In genomic region chr22:17628304-17629166, GRCh38 we compare ENCODE assay signal across 8 cellular contexts. TPM values are rescaled to one million over a fixed set of nuclear protein-coding genes. Genes with fewer than 3 reads are reported as not detected.
DNase-seq lines count a peak whose midpoint lies in the region; ATAC-seq, FAIRE-seq and TF ChIP-seq lines count a peak whose summit lies in the region.

Gene ATP6V1E1, minus strand, starts transcription at chr22:17628749. Its CDS starts 114 bp downstream, at chr22:17628635.

- H3K9me3 Mint-ChIP-seq in activated T-cell treated with anti-CD3 and anti-CD28 coated beads, Interleukin-2, amount 50 U/mL, for 72 hours, result no peaks in the 10 kb centered on the region

- peaks cover 18 to 47% (median 44%) of the 10 kb centered on the region in 4 donors for H3K4me1 ChIP-seq in esophagus muscularis mucosa
- H3K4me1 ChIP-seq in muscle layer of duodenum (ENCODE audit: control insufficient read depth in 1 of 2, insufficient read depth in 2 of 2, low read length in 2 of 2), result peaks cover 0 to 26% of the 10 kb centered on the region in 2 donors

- H3K4me3 Mint-ChIP-seq in activated T-cell treated with anti-CD3 and anti-CD28 coated beads, Interleukin-2, amount 50 U/mL, for 72 hours, result peak within 1 kb of the TSS; percentile 94 to 99

- DNase-seq in DMS79 (lab: John Stamatoyannopoulos, UW), result peak; percentile 84
- DNase-seq in RCC 7860 (ENCODE audit: low spot score), result peak; percentile 88
- peak; percentile 95 for DNase-seq in activated T-cell treated with anti-CD3 and anti-CD28 coated beads, Interleukin-2, amount 50 U/mL, for 72 hours
- peak; percentile 99 for DNase-seq in esophagus muscularis mucosa (ENCODE audit: extremely low spot score)
- peak; percentile 89 to 92 for DNase-seq in stimulated activated CD8-positive, alpha-beta memory T cell treated with anti-CD3 and anti-CD28 coated beads, Interleukin-7, amount 100 ng/mL, for 4 hours (ENCODE audit: low read depth in 2 of 2)

- H3K27ac ChIP-seq in KOPT-K1 (ENCODE audit: low read depth, low read length, poor library complexity, severe bottlenecking) (peak within 1 kb of the TSS; percentile 81), esophagus muscularis mucosa (replicated peaks in 1 of 4) (peak within 1 kb of the TSS; percentile 89 to 95 (median 90)), muscle layer of duodenum (ENCODE audit: low read length) (peak within 1 kb of the TSS; percentile 98)

- no peak for TF ChIP-seq CTCF in esophagus muscularis mucosa (IDR thresholded peaks at IDR 0.05)

- H3K4me1 Mint-ChIP-seq in activated T-cell treated with anti-CD3 and anti-CD28 coated beads, Interleukin-2, amount 50 U/mL, for 72 hours (ENCODE audit: low read depth), result peaks cover 17% of the 10 kb centered on the region

- peak; percentile 29 for TF ChIP-seq EP300 in esophagus muscularis mucosa (IDR thresholded peaks at IDR 0.05)

- ATAC-seq in GM21786 (IDR thresholded peaks at IDR 0.05; ENCODE audit: unreplicated experiment), result peak; percentile 99
- peak; percentile 100 for ATAC-seq in activated T-cell treated with anti-CD3 and anti-CD28 coated beads, Interleukin-2, amount 50 U/mL, for 72 hours (replicated peaks in 1 of 2)

- peak; percentile 76 for TF ChIP-seq POLR2A in esophagus muscularis mucosa (IDR thresholded peaks at IDR 0.05; ENCODE audit: low read depth)

- 0% methylated on average over 26 of the region's 49 CpGs for WGBS in esophagus muscularis mucosa

- peaks cover 0 to 1% of the 10 kb centered on the region in 2 donors for H3K36me3 Mint-ChIP-seq in activated T-cell treated with anti-CD3 and anti-CD28 coated beads, Interleukin-2, amount 50 U/mL, for 72 hours (ENCODE audit: insufficient read depth in 2 of 2)

- intact Hi-C loops in esophagus muscularis mucosa (cut with DNase I), result no loop called here

- no peaks in the 10 kb centered on the region for H3K27me3 Mint-ChIP-seq in activated T-cell treated with anti-CD3 and anti-CD28 coated beads, Interleukin-2, amount 50 U/mL, for 72 hours (ENCODE audit: low read depth)

- H3K4me3 ChIP-seq in esophagus muscularis mucosa, result peak within 1 kb of the TSS; percentile 75 to 98 (median 84)
- H3K4me3 ChIP-seq in muscle layer of duodenum (ENCODE audit: low read depth in 1 of 2, low read length in 2 of 2), result peak within 1 kb of the TSS; percentile 99 to 100

- peaks cover 15% of the 10 kb centered on the region; the same call in 1 of the 2 replicates for H3K36me3 ChIP-seq in KOPT-K1 (ENCODE audit: insufficient read depth, low read length)
- H3K36me3 ChIP-seq in esophagus muscularis mucosa, result peaks cover 0 to 21% (median 7%) of the 10 kb centered on the region in 4 donors
- peaks cover 0 to 4% of the 10 kb centered on the region in 2 donors for H3K36me3 ChIP-seq in muscle layer of duodenum (ENCODE audit: control insufficient read depth in 1 of 2, insufficient read depth in 2 of 2, low read length in 2 of 2)

- H3K27ac Mint-ChIP-seq in activated T-cell treated with anti-CD3 and anti-CD28 coated beads, Interleukin-2, amount 50 U/mL, for 72 hours, result peak within 1 kb of the TSS; percentile 97

- FAIRE-seq in RCC 7860 (lab: Jason Lieb, UNC), result peak; percentile 90

- H3K27me3 ChIP-seq in esophagus muscularis mucosa (no peaks in the 10 kb centered on the region), muscle layer of duodenum (ENCODE audit: low read depth, low read length) (no peaks in the 10 kb centered on the region)

- H3K9me3 ChIP-seq in KOPT-K1 (ENCODE audit: insufficient read depth, low read length, poor library complexity, severe bottlenecking), result no peaks in the 10 kb centered on the region
- peaks cover 0 to 3% (median 0%) of the 10 kb centered on the region in 4 donors for H3K9me3 ChIP-seq in esophagus muscularis mucosa
- H3K9me3 ChIP-seq in muscle layer of duodenum (ENCODE audit: control insufficient read depth in 1 of 2, low read length in 2 of 2), result no peaks in the 10 kb centered on the region

RNA-seq across cellular contexts. Expression of gene ATP6V1E1, which starts in this region (rescaled TPM):
- total RNA-seq in activated T-cell treated with anti-CD3 and anti-CD28 coated beads, Interleukin-2, amount 50 U/mL, for 72 hours, result 10 to 100 TPM; 83.4 to 89.5 TPM
- total RNA-seq in esophagus muscularis mucosa, result 100 to 1,000 TPM; 150 to 194 (median 168) TPM

Comparison
In these comparisons a context has a peak if more than half of its experiments do, and no peak if none do; other contexts are left out.
1. Peak in every context shown above with its lines: DNase-seq, ATAC-seq, H3K4me3 ChIP-seq and H3K27ac ChIP-seq.